1 cellular context compared by ENCODE assay signal in the genomic region with DNA sequence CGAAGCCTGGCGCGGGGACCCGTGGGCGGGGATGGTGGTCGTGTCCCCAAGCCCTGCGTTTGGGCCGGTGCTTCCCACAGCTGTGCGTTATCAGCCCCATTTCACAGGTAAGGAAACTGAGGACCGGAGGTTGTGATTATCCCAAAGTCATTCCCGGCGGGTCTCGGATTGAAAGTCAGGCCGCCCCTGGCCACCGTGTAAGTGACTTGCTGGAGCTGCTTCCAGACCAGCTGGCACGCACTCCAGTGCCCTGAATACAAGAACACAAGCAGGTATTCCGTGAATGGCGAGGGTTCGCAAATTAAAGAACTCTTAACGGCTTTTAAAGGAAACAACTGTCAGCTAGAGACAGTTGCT.
TF ChIP-seq lines count a peak whose summit lies in the region.

No MANE protein-coding gene starts in this region.

TF ChIP-seq in HEK293, 187 proteins besides CTCF, POLR2A, EP300 and RAD21 (continued from another document):
- TF ChIP-seq ZBTB20 (tag by site-specific recombination; IDR thresholded peaks at IDR 0.05) (peak; percentile 4), MZF1 (tag by site-specific recombination; IDR thresholded peaks at IDR 0.05; ENCODE audit: borderline replicate concordance) (0 out of 2 replicates have a peak, but pooled peaks have one; percentile 12), ZNF558 (tag by site-specific recombination; IDR thresholded peaks at IDR 0.05) (no peak), ZNF530 (tag by site-specific recombination; IDR thresholded peaks at IDR 0.05; ENCODE audit: low read depth) (no peak), ZNF398 (tag by site-specific recombination; IDR thresholded peaks at IDR 0.05) (no peak), PATZ1 (tag by site-specific recombination; IDR thresholded peaks at IDR 0.05) (no peak), SALL2 (tag by site-specific recombination; IDR thresholded peaks at IDR 0.05; ENCODE audit: borderline replicate concordance) (no peak), ZNF837 (tag by site-specific recombination; IDR thresholded peaks at IDR 0.05) (no peak), ZNF571 (tag by site-specific recombination; IDR thresholded peaks at IDR 0.05) (no peak), ZNF785 (tag by site-specific recombination; IDR thresholded peaks at IDR 0.05) (no peak), ZNF561 (tag by site-specific recombination; IDR thresholded peaks at IDR 0.05; ENCODE audit: borderline replicate concordance) (no peak), GLIS2 (tag by site-specific recombination; IDR thresholded peaks at IDR 0.05) (no peak), ZNF621 (tag by site-specific recombination; IDR thresholded peaks at IDR 0.05) (no peak), ZNF157 (tag by site-specific recombination; IDR thresholded peaks at IDR 0.05) (no peak), ZNF2 (tag by site-specific recombination; IDR thresholded peaks at IDR 0.05) (no peak), ZNF335 (tag by site-specific recombination; conservative IDR thresholded peaks at IDR 0.05) (peak; percentile 76), ZBTB8A (tag by site-specific recombination; IDR thresholded peaks at IDR 0.05) (no peak)
- TF ChIP-seq, protein P1, sequence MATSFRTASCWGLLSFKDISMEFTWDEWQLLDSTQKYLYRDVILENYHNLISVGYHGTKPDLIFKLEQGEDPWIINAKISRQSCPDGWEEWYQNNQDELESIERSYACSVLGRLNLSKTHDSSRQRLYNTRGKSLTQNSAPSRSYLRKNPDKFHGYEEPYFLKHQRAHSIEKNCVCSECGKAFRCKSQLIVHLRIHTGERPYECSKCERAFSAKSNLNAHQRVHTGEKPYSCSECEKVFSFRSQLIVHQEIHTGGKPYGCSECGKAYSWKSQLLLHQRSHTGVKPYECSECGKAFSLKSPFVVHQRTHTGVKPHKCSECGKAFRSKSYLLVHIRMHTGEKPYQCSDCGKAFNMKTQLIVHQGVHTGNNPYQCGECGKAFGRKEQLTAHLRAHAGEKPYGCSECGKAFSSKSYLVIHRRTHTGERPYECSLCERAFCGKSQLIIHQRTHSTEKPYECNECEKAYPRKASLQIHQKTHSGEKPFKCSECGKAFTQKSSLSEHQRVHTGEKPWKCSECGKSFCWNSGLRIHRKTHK (tag by site-specific recombination; IDR thresholded peaks at IDR 0.05), result no peak
- TF ChIP-seq, protein P2, sequence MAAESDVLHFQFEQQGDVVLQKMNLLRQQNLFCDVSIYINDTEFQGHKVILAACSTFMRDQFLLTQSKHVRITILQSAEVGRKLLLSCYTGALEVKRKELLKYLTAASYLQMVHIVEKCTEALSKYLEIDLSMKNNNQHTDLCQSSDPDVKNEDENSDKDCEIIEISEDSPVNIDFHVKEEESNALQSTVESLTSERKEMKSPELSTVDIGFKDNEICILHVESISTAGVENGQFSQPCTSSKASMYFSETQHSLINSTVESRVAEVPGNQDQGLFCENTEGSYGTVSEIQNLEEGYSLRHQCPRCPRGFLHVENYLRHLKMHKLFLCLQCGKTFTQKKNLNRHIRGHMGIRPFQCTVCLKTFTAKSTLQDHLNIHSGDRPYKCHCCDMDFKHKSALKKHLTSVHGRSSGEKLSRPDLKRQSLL (tag by site-specific recombination; IDR thresholded peaks at IDR 0.05), result no peak
- TF ChIP-seq, protein P3, sequence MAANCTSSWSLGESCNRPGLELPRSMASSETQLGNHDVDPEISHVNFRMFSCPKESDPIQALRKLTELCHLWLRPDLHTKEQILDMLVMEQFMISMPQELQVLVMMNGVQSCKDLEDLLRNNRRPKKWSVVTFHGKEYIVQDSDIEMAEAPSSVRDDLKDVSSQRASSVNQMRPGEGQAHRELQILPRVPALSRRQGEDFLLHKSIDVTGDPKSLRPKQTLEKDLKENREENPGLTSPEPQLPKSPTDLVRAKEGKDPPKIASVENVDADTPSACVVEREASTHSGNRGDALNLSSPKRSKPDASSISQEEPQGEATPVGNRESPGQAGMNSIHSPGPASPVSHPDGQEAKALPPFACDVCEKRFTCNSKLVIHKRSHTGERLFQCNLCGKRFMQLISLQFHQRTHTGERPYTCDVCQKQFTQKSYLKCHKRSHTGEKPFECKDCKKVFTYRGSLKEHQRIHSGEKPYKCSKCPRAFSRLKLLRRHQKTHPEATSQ (tag by site-specific recombination; IDR thresholded peaks at IDR 0.05), result 0 out of 2 replicates have a peak, but pooled peaks have one; percentile 5
TF ChIP-seq in HEK293: peak in this region for 7.
